8 cellular contexts compared by ENCODE assay signal in genomic region chr3:143977326-143978262, GRCh38. TPM values are rescaled to one million over a fixed set of nuclear protein-coding genes. Genes with fewer than 3 reads are reported as not detected.
DNase-seq lines count a peak whose midpoint lies in the region; ATAC-seq and TF ChIP-seq lines count a peak whose summit lies in the region.

No MANE protein-coding gene starts in this region.

- peaks cover 29% of the 10 kb centered on the region for H3K4me1 Mint-ChIP-seq in activated T-helper 2 cell treated with anti-CD3 and anti-CD28 coated beads, Interferon-gamma antibody, Interleukin-2, Interleukin-4, amounts not matched to agents 10 μg/mL and 5 μg/mL and 100 μg/mL, durations not matched to agents 14 hours and 24 hours and 36 hours (ENCODE audit: low read depth)

- ATAC-seq in GM18502 (IDR thresholded peaks at IDR 0.05; ENCODE audit: poor library complexity, unreplicated experiment): peak; percentile 51

- peaks cover 16% of the 10 kb centered on the region for H3K36me3 Mint-ChIP-seq in activated T-helper 2 cell treated with anti-CD3 and anti-CD28 coated beads, Interferon-gamma antibody, Interleukin-2, Interleukin-4, amounts not matched to agents 10 μg/mL and 5 μg/mL and 100 μg/mL, durations not matched to agents 14 hours and 24 hours and 36 hours (ENCODE audit: low read depth)

- H3K9me3 Mint-ChIP-seq in activated T-helper 2 cell treated with anti-CD3 and anti-CD28 coated beads, Interferon-gamma antibody, Interleukin-2, Interleukin-4, amounts not matched to agents 10 μg/mL and 5 μg/mL and 100 μg/mL, durations not matched to agents 14 hours and 24 hours and 36 hours: peaks cover 2% of the 10 kb centered on the region

- H3K4me3 ChIP-seq in HAP-1: peak overlapping the region; percentile 79
- peak overlapping the region; percentile 16 for H3K4me3 ChIP-seq in fibroblast of villous mesenchyme (ENCODE audit: low read depth, low read length)
- no peak overlapping the region for H3K4me3 ChIP-seq in BE2C (ENCODE audit: low read depth, low read length)

- in situ Hi-C loops in HAP-1 (cut with MboI; ENCODE audit: low sequenced_read_pairs): no loop called here

- H3K4me3 Mint-ChIP-seq in activated T-helper 2 cell treated with anti-CD3 and anti-CD28 coated beads, Interferon-gamma antibody, Interleukin-2, Interleukin-4, amounts not matched to agents 10 μg/mL and 5 μg/mL and 100 μg/mL, durations not matched to agents 14 hours and 24 hours and 36 hours (ENCODE audit: low read depth): no peak overlapping the region

- H3K36me3 ChIP-seq in HAP-1 (replicated peaks): peaks cover 10% of the 10 kb centered on the region
- no peaks in the 10 kb centered on the region for H3K36me3 ChIP-seq in BE2C

- peaks cover 35% of the 10 kb centered on the region for H3K4me1 ChIP-seq in HAP-1
- no peaks in the 10 kb centered on the region for H3K4me1 ChIP-seq in BE2C

- peak in 1 of 2 experiments; percentile 39 for DNase-seq in HAP-1 (ENCODE audit: low spot score in 2 of 2)
- DNase-seq in NOMO-1 (lab: John Stamatoyannopoulos, UW; ENCODE audit: unreplicated experiment in 2 of 2): peak; percentile 70 to 85
- DNase-seq in fibroblast of villous mesenchyme (ENCODE audit: low read depth): peak; percentile 55
- no peak for DNase-seq in BE2C
- no peak for DNase-seq in HK-2 (ENCODE audit: unreplicated experiment)
- no peak for DNase-seq in activated T-helper 2 cell treated with anti-CD3 and anti-CD28 coated beads, Interferon-gamma antibody, Interleukin-2, Interleukin-4, amounts not matched to agents 10 μg/mL and 5 μg/mL and 100 μg/mL, durations not matched to agents 14 hours and 24 hours and 36 hours (ENCODE audit: low spot score)
- no peak for DNase-seq in activated CD4-positive, CD25-positive, alpha-beta regulatory T cell treated with anti-CD3 and anti-CD28 coated beads, Interleukin-2, amount 50 U/mL, for 72 hours

- H3K27me3 Mint-ChIP-seq in activated T-helper 2 cell treated with anti-CD3 and anti-CD28 coated beads, Interferon-gamma antibody, Interleukin-2, Interleukin-4, amounts not matched to agents 10 μg/mL and 5 μg/mL and 100 μg/mL, durations not matched to agents 14 hours and 24 hours and 36 hours (ENCODE audit: low read depth): no peaks in the 10 kb centered on the region

- TF ChIP-seq CTCF in fibroblast of villous mesenchyme (IDR thresholded peaks at IDR 0.05; ENCODE audit: insufficient read depth, low read depth, low read length): no peak
- no peak for TF ChIP-seq CTCF in BE2C (IDR thresholded peaks at IDR 0.05; ENCODE audit: low read depth, low read length)

- no peaks in the 10 kb centered on the region for H3K27me3 ChIP-seq in HAP-1 (ENCODE audit: low read depth)
- H3K27me3 ChIP-seq in BE2C: peaks cover 29% of the 10 kb centered on the region

- 0 out of 2 replicates have a peak, but pooled peaks cover under 1% of the 10 kb centered on the region for H3K9me3 ChIP-seq in HAP-1
- no peaks in the 10 kb centered on the region for H3K9me3 ChIP-seq in BE2C

- H3K27ac Mint-ChIP-seq in activated T-helper 2 cell treated with anti-CD3 and anti-CD28 coated beads, Interferon-gamma antibody, Interleukin-2, Interleukin-4, amounts not matched to agents 10 μg/mL and 5 μg/mL and 100 μg/mL, durations not matched to agents 14 hours and 24 hours and 36 hours: no peak overlapping the region

- intact Hi-C loops in activated T-helper 2 cell treated with anti-CD3 and anti-CD28 coated beads, Interferon-gamma antibody, Interleukin-2, Interleukin-4, amounts not matched to agents 10 μg/mL and 5 μg/mL and 100 μg/mL, durations not matched to agents 14 hours and 24 hours and 36 hours (cut with micrococcal nuclease): loop anchor here (10.0 kb wide), 2 partner anchors 533 to 1383 kb away; partner anchors contain the start of gene PLS1

RNA-seq across cellular contexts. Expression of gene DIPK2A, which starts 6.0 kb away (rescaled TPM):
- total RNA-seq in fibroblast of villous mesenchyme: 28.0 and 44.9 TPM in 2 replicates
- polyA plus RNA-seq in BE2C (2012; ENCODE audit: insufficient read depth, insufficient read length, low read depth): 0.42 TPM
- 18.0 and 18.2 TPM in 2 replicates for total RNA-seq in activated T-helper 2 cell treated with anti-CD3 and anti-CD28 coated beads, Interferon-gamma antibody, Interleukin-2, Interleukin-4, amounts not matched to agents 10 μg/mL and 5 μg/mL and 100 μg/mL, durations not matched to agents 14 hours and 24 hours and 36 hours

Comparison
In these comparisons a context has a peak if more than half of its experiments do, and no peak if none do; other contexts are left out.
1. DNase-seq: peak in NOMO-1 (2 of 2) and fibroblast of villous mesenchyme (single experiment); none in BE2C (single experiment), HK-2 (single experiment), activated T-helper 2 cell treated with anti-CD3 and anti-CD28 coated beads, Interferon-gamma antibody, Interleukin-2, Interleukin-4, amounts not matched to agents 10 μg/mL and 5 μg/mL and 100 μg/mL, durations not matched to agents 14 hours and 24 hours and 36 hours (single experiment) and activated CD4-positive, CD25-positive, alpha-beta regulatory T cell treated with anti-CD3 and anti-CD28 coated beads, Interleukin-2, amount 50 U/mL, for 72 hours (single experiment).